Comparison of ENCODE assay signal across 10 cellular contexts in genomic region chr13:30340367-30341184, GRCh38. TPM values are rescaled to one million over a fixed set of nuclear protein-coding genes. Genes with fewer than 3 reads are reported as not detected.
DNase-seq lines count a peak whose midpoint lies in the region; ATAC-seq and TF ChIP-seq lines count a peak whose summit lies in the region.
"Had no signal": no experiment of that assay in that cellular context is flagged by ENCODE, and none has a peak within 500 bp of the region (broad histone marks: within the 10 kb centered on the region; RNA-seq: fewer than 3 reads in every experiment).

No MANE protein-coding gene starts in this region.

- no peaks in the 10 kb centered on the region for H3K9me3 Mint-ChIP-seq in activated T-helper 2 cell treated with anti-CD3 and anti-CD28 coated beads, Interferon-gamma antibody, Interleukin-2, Interleukin-4, amounts not matched to agents 10 μg/mL and 5 μg/mL and 100 μg/mL, durations not matched to agents 14 hours and 24 hours and 36 hours
- no peaks in the 10 kb centered on the region for H3K9me3 Mint-ChIP-seq in activated CD8-positive, alpha-beta T cell treated with anti-CD3 and anti-CD28 coated beads, Interleukin-2, amount 10 ng/mL, durations not matched to agents 7 days and 5 days (ENCODE audit: insufficient read depth)
- H3K9me3 Mint-ChIP-seq: central memory CD8-positive, alpha-beta T cell had no signal

- peaks cover 24% of the 10 kb centered on the region for H3K4me1 Mint-ChIP-seq in activated T-helper 2 cell treated with anti-CD3 and anti-CD28 coated beads, Interferon-gamma antibody, Interleukin-2, Interleukin-4, amounts not matched to agents 10 μg/mL and 5 μg/mL and 100 μg/mL, durations not matched to agents 14 hours and 24 hours and 36 hours (ENCODE audit: low read depth)
- peaks cover 7% of the 10 kb centered on the region for H3K4me1 Mint-ChIP-seq in activated CD8-positive, alpha-beta T cell treated with anti-CD3 and anti-CD28 coated beads, Interleukin-2, amount 10 ng/mL, durations not matched to agents 7 days and 5 days (ENCODE audit: low read depth)

- no peak overlapping the region for H3K4me3 Mint-ChIP-seq in activated T-helper 2 cell treated with anti-CD3 and anti-CD28 coated beads, Interferon-gamma antibody, Interleukin-2, Interleukin-4, amounts not matched to agents 10 μg/mL and 5 μg/mL and 100 μg/mL, durations not matched to agents 14 hours and 24 hours and 36 hours (ENCODE audit: low read depth)
- H3K4me3 Mint-ChIP-seq in activated CD8-positive, alpha-beta T cell treated with anti-CD3 and anti-CD28 coated beads, Interleukin-2, amount 10 ng/mL, durations not matched to agents 7 days and 5 days, result no peak overlapping the region
- H3K4me3 Mint-ChIP-seq: central memory CD8-positive, alpha-beta T cell had no signal

- peaks cover 31% of the 10 kb centered on the region for H3K4me1 ChIP-seq in A673 (ENCODE audit: insufficient read depth, low read length, poor library complexity, severe bottlenecking)

- H3K27me3 ChIP-seq in A673 (replicated peaks; ENCODE audit: insufficient read depth, low read depth, low read length, poor library complexity), result no peaks in the 10 kb centered on the region
- H3K27me3 ChIP-seq: BLaER1 treated with 17β-estradiol and CSF1 and Interleukin-3, amounts not matched to agents 10 nM and 100 nM had no signal

- DNase-seq in A673 (ENCODE audit: low spot score) (peak; percentile 44), NOMO-1 (lab: John Stamatoyannopoulos, UW; ENCODE audit: unreplicated experiment in 2 of 2) (peak; percentile 90 to 94), myocyte (ENCODE audit: low read depth) (peak; percentile 53), activated gamma-delta T cell (lab: John Stamatoyannopoulos, UW) (no peak)
- DNase-seq in activated CD4-positive, alpha-beta T cell treated with anti-CD3 and anti-CD28 coated beads, Interleukin-2, amount 50 U/mL, for 48 hours, result no peak
- no peak for DNase-seq in activated T-helper 2 cell treated with anti-CD3 and anti-CD28 coated beads, Interferon-gamma antibody, Interleukin-2, Interleukin-4, amounts not matched to agents 10 μg/mL and 5 μg/mL and 100 μg/mL, durations not matched to agents 14 hours and 24 hours and 36 hours (ENCODE audit: low spot score)
- DNase-seq in activated CD8-positive, alpha-beta T cell treated with anti-CD3 and anti-CD28 coated beads, Interleukin-2, amount 10 ng/mL, durations not matched to agents 7 days and 5 days, result no peak

- no peaks in the 10 kb centered on the region for H3K27me3 Mint-ChIP-seq in activated T-helper 2 cell treated with anti-CD3 and anti-CD28 coated beads, Interferon-gamma antibody, Interleukin-2, Interleukin-4, amounts not matched to agents 10 μg/mL and 5 μg/mL and 100 μg/mL, durations not matched to agents 14 hours and 24 hours and 36 hours (ENCODE audit: low read depth)
- peaks cover 25% of the 10 kb centered on the region for H3K27me3 Mint-ChIP-seq in activated CD8-positive, alpha-beta T cell treated with anti-CD3 and anti-CD28 coated beads, Interleukin-2, amount 10 ng/mL, durations not matched to agents 7 days and 5 days (ENCODE audit: low read depth)
- H3K27me3 Mint-ChIP-seq: central memory CD8-positive, alpha-beta T cell had no signal

- no peak overlapping the region for H3K4me3 ChIP-seq in A673 (ENCODE audit: low read depth, low read length, poor library complexity, severe bottlenecking)
- H3K4me3 ChIP-seq: BLaER1 treated with 17β-estradiol and CSF1 and Interleukin-3, amounts not matched to agents 10 nM and 100 nM had no signal

- intact Hi-C loops in A673 (cut with micrococcal nuclease; ENCODE audit: unreplicated experiment), result loop anchor here (2.0 kb wide), 1 partner anchor 70 kb away; no protein-coding TSS in a partner anchor
- intact Hi-C loops in activated T-helper 2 cell treated with anti-CD3 and anti-CD28 coated beads, Interferon-gamma antibody, Interleukin-2, Interleukin-4, amounts not matched to agents 10 μg/mL and 5 μg/mL and 100 μg/mL, durations not matched to agents 14 hours and 24 hours and 36 hours (cut with micrococcal nuclease), result no loop called here

- POLR2A ChIA-PET in A673 (lab: Charles Lee; ENCODE audit: low non-redundant PET), result no interaction called here
- POLR2A ChIA-PET in activated CD8-positive, alpha-beta T cell treated with anti-CD3 and anti-CD28 coated beads, Interleukin-2, amount 10 ng/mL, durations not matched to agents 7 days and 5 days (lab: Charles Lee), result interaction anchor here (0.6 to 1.0 kb wide), 2 partner anchors 11 to 1998 kb away, joined by 3 read pairs; no protein-coding TSS in a partner anchor

- no TSS peak for BruUV-seq in A673 (replicated peaks; lab: Mats Ljungman, UMichigan)

- H3K27ac Mint-ChIP-seq in activated T-helper 2 cell treated with anti-CD3 and anti-CD28 coated beads, Interferon-gamma antibody, Interleukin-2, Interleukin-4, amounts not matched to agents 10 μg/mL and 5 μg/mL and 100 μg/mL, durations not matched to agents 14 hours and 24 hours and 36 hours, result no peak overlapping the region
- no peak overlapping the region for H3K27ac Mint-ChIP-seq in activated CD8-positive, alpha-beta T cell treated with anti-CD3 and anti-CD28 coated beads, Interleukin-2, amount 10 ng/mL, durations not matched to agents 7 days and 5 days

- peak overlapping the region; percentile 67 for H3K27ac ChIP-seq in A673 (ENCODE audit: low read depth, low read length, poor library complexity, severe bottlenecking)
- H3K27ac ChIP-seq: BLaER1 treated with 17β-estradiol and CSF1 and Interleukin-3, amounts not matched to agents 10 nM and 100 nM had no signal

- CTCF ChIA-PET in A673 (lab: Charles Lee), result no interaction called here
- CTCF ChIA-PET in activated CD8-positive, alpha-beta T cell treated with anti-CD3 and anti-CD28 coated beads, Interleukin-2, amount 10 ng/mL, durations not matched to agents 7 days and 5 days (lab: Charles Lee), result interaction anchor here (4.0 kb wide), 1 partner anchor 209 kb away, joined by 20 read pairs; no protein-coding TSS in a partner anchor

- H3K36me3 Mint-ChIP-seq in activated T-helper 2 cell treated with anti-CD3 and anti-CD28 coated beads, Interferon-gamma antibody, Interleukin-2, Interleukin-4, amounts not matched to agents 10 μg/mL and 5 μg/mL and 100 μg/mL, durations not matched to agents 14 hours and 24 hours and 36 hours (ENCODE audit: low read depth), result peaks cover 49% of the 10 kb centered on the region
- peaks cover 6% of the 10 kb centered on the region for H3K36me3 Mint-ChIP-seq in activated CD8-positive, alpha-beta T cell treated with anti-CD3 and anti-CD28 coated beads, Interleukin-2, amount 10 ng/mL, durations not matched to agents 7 days and 5 days (ENCODE audit: low read depth)

- ATAC-seq in esophagus mucosa, result peak; percentile 76
- ATAC-seq in activated CD8-positive, alpha-beta T cell treated with anti-CD3 and anti-CD28 coated beads, Interleukin-2, amount 10 ng/mL, durations not matched to agents 7 days and 5 days, result no peak

- no peaks in the 10 kb centered on the region for H3K36me3 ChIP-seq in A673 (ENCODE audit: insufficient read depth, low read length, poor library complexity, severe bottlenecking)

- no peaks in the 10 kb centered on the region for H3K9me3 ChIP-seq in A673 (ENCODE audit: low read depth, low read length, poor library complexity, severe bottlenecking)
- H3K9me3 ChIP-seq: BLaER1 treated with 17β-estradiol and CSF1 and Interleukin-3, amounts not matched to agents 10 nM and 100 nM had no signal

- TF ChIP-seq CTCF in A673 (conservative IDR thresholded peaks at IDR 0.05; ENCODE audit: low read depth, low read length), result no peak

RNA-seq across cellular contexts. Expression of gene KATNAL1, which starts 33.2 kb away (rescaled TPM):
- total RNA-seq in A673 (2021), result 63.0 and 66.5 TPM in 2 replicates
- 4.5 TPM for total RNA-seq in esophagus mucosa
- total RNA-seq in myocyte, result 17.8 and 18.1 TPM in 2 replicates
- polyA plus RNA-seq in myocyte (2012), result 10.8 TPM
- 10.8 and 13.0 TPM in 2 replicates for total RNA-seq in activated T-helper 2 cell treated with anti-CD3 and anti-CD28 coated beads, Interferon-gamma antibody, Interleukin-2, Interleukin-4, amounts not matched to agents 10 μg/mL and 5 μg/mL and 100 μg/mL, durations not matched to agents 14 hours and 24 hours and 36 hours
- total RNA-seq in activated CD8-positive, alpha-beta T cell treated with anti-CD3 and anti-CD28 coated beads, Interleukin-2, amount 10 ng/mL, durations not matched to agents 7 days and 5 days, result 10 to 100 TPM; 29.4 to 30.4 TPM

Comparison
In these comparisons a context has a peak if more than half of its experiments do, and no peak if none do; other contexts are left out.
1. DNase-seq: peak in A673 (single experiment), NOMO-1 (2 of 2) and myocyte (single experiment); none in activated CD4-positive, alpha-beta T cell treated with anti-CD3 and anti-CD28 coated beads, Interleukin-2, amount 50 U/mL, for 48 hours (0 of 2), activated gamma-delta T cell (single experiment), activated T-helper 2 cell treated with anti-CD3 and anti-CD28 coated beads, Interferon-gamma antibody, Interleukin-2, Interleukin-4, amounts not matched to agents 10 μg/mL and 5 μg/mL and 100 μg/mL, durations not matched to agents 14 hours and 24 hours and 36 hours (single experiment) and activated CD8-positive, alpha-beta T cell treated with anti-CD3 and anti-CD28 coated beads, Interleukin-2, amount 10 ng/mL, durations not matched to agents 7 days and 5 days (single experiment).